In the genomic region with DNA sequence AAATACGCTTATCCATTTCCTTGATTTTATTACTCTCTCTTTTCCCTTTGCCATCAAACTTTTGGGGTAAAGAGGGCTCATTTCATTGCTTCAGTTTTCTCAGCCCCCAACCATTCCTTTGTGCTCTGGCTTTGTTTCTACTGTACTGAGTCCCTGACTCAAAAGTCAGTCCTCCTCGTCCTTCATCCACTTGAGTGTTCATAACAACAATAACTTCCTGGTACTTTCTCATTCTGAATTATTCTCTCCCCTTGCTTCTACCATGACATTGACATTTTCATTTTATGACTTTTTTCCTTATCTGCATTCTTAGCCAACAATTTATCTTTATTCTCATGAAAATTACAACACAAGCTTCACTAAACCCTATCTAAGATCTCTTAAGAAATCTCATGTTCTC, we compare ENCODE assay signal across 22 cellular contexts. TPM values are rescaled to one million over a fixed set of nuclear protein-coding genes. Genes with fewer than 3 reads are reported as not detected.
DNase-seq lines count a peak whose midpoint lies in the region; ATAC-seq, FAIRE-seq and TF ChIP-seq lines count a peak whose summit lies in the region.
"Had no signal": no experiment of that assay in that cellular context is flagged by ENCODE, and none has a peak within 500 bp of the region (broad histone marks: within the 10 kb centered on the region; RNA-seq: fewer than 3 reads in every experiment).

No MANE protein-coding gene starts in this region.

- no peak overlapping the region for H3K4ac ChIP-seq in mesenchymal stem cell (ENCODE audit: low read depth in 1 of 2, low read length in 2 of 2)

- no peak for FAIRE-seq in K562 (lab: Jason Lieb, UNC)

- H3K4me3 Mint-ChIP-seq in osteocyte (ENCODE audit: unreplicated experiment) = no peak overlapping the region

- H4K20me1 ChIP-seq in OCI-LY7 (ENCODE audit: insufficient read depth, low read length) (no peaks in the 10 kb centered on the region), K562 (replicated peaks; ENCODE audit: control insufficient read depth, insufficient read depth, low read length) (no peaks in the 10 kb centered on the region)

- H3K4me3 ChIP-seq in OCI-LY7 (ENCODE audit: low read depth, low read length, poor library complexity, severe bottlenecking) (peak overlapping the region; percentile 62), SK-N-MC (peak overlapping the region; percentile 73), K562 (peak overlapping the region; percentile 27), mucosa of rectum (ENCODE audit: low read length in 2 of 2) (peak overlapping the region; percentile 0 to 51), mesenchymal stem cell (ENCODE audit: insufficient read depth in 1 of 2, low read depth in 1 of 2, low read length in 2 of 2) (no peak overlapping the region)
- H3K4me3 ChIP-seq: SJCRH30 had no signal

- H3K4me1 ChIP-seq in OCI-LY7 (ENCODE audit: insufficient read depth, low read length, poor library complexity, severe bottlenecking) (peaks cover 36% of the 10 kb centered on the region), K562 (replicated peaks in 1 of 2; ENCODE audit: control insufficient read depth in 2 of 2, insufficient read depth in 2 of 2, low read length in 2 of 2) (peaks cover 7 to 17% of the 10 kb centered on the region in 2 experiments; a peak in 4 of 5 replicates), mucosa of rectum (ENCODE audit: control insufficient read depth in 2 of 2, insufficient read depth in 2 of 2, low read length in 2 of 2) (peaks cover 0 to 8% of the 10 kb centered on the region in 2 donors), mesenchymal stem cell (ENCODE audit: control insufficient read depth, insufficient read depth, low read depth, low read length) (no peaks in the 10 kb centered on the region)
- H3K4me1 ChIP-seq: SJCRH30 had no signal

- H3K27me3 ChIP-seq in K562 (ENCODE audit: control insufficient read depth in 2 of 2, insufficient read depth in 2 of 2, low read length in 2 of 2) (no peaks in the 10 kb centered on the region), mucosa of rectum (ENCODE audit: control insufficient read depth in 2 of 2, insufficient read depth in 2 of 2, low read length in 2 of 2) (no peaks in the 10 kb centered on the region), mesenchymal stem cell (ENCODE audit: control insufficient read depth in 1 of 2, insufficient read depth in 1 of 2, low read length in 2 of 2) (no peaks in the 10 kb centered on the region)
- H3K27me3 ChIP-seq: SJCRH30 had no signal

- POLR2A ChIA-PET in OCI-LY7 (lab: Charles Lee) = interaction anchor here (1.7 to 3.0 kb wide), 2 partner anchors 10 to 11 kb away, joined by 4 to 24 read pairs; a partner anchor contains a TSS
- POLR2A ChIA-PET in K562 (lab: Yijun Ruan, JAX) = interaction anchor here (0.6 to 1.5 kb wide), 3 partner anchors 9 to 14 kb away, joined by 4 to 8 read pairs (median 4); no protein-coding TSS in a partner anchor

- no peak for TF ChIP-seq RAD21 in K562 (CRISPR knock-in tag; conservative IDR thresholded peaks at IDR 0.05 in 1 of 2, IDR thresholded peaks at IDR 0.05 in 1 of 2)

- peak; percentile 55 for ATAC-seq in K562
- ATAC-seq in GM19467 (IDR thresholded peaks at IDR 0.05; ENCODE audit: unreplicated experiment) = no peak
- ATAC-seq in GM21576 (IDR thresholded peaks at IDR 0.05; ENCODE audit: unreplicated experiment) = no peak
- ATAC-seq: HCT116, Panc1 had no signal

- H3K79me2 ChIP-seq in OCI-LY7 (ENCODE audit: insufficient read depth, low read depth, low read length) = no peaks in the 10 kb centered on the region
- H3K79me2 ChIP-seq in K562 (ENCODE audit: control insufficient read depth, insufficient read depth, low read length) = peaks cover 55% of the 10 kb centered on the region

- H3K27ac ChIP-seq in OCI-LY7 (ENCODE audit: low read depth, low read length, poor library complexity, severe bottlenecking) (no peak overlapping the region), SK-N-MC (0 out of 2 replicates have a peak overlapping the region, but pooled peaks have one; percentile 14), K562 (ENCODE audit: extremely low read depth, low read depth, low read length) (peak overlapping the region; percentile 86; the same call in 2 of the 3 replicates), mucosa of rectum (ENCODE audit: low read depth in 2 of 2, low read length in 2 of 2) (no peak overlapping the region), mesenchymal stem cell (ENCODE audit: low read length, poor library complexity, severe bottlenecking) (no peak overlapping the region)
- H3K27ac ChIP-seq: SJCRH30 had no signal

- H3K27me3 Mint-ChIP-seq in osteocyte (ENCODE audit: unreplicated experiment) = peaks cover 18% of the 10 kb centered on the region

- H3K36me3 ChIP-seq in OCI-LY7 (ENCODE audit: insufficient read depth, low read length) (no peaks in the 10 kb centered on the region; the same call in 1 of the 2 replicates), SK-N-MC (ENCODE audit: insufficient read depth, low read length) (peaks cover 3% of the 10 kb centered on the region; the same call in 1 of the 2 replicates), K562 (ENCODE audit: control insufficient read depth, insufficient read depth, low read length) (peaks cover 8% of the 10 kb centered on the region; the same call in 2 of the 3 replicates), mucosa of rectum (ENCODE audit: control insufficient read depth in 2 of 2, insufficient read depth in 2 of 2, low read length in 2 of 2) (no peaks in the 10 kb centered on the region), mesenchymal stem cell (ENCODE audit: control insufficient read depth in 1 of 2, insufficient read depth in 2 of 2, low read depth in 1 of 2, low read length in 2 of 2) (no peaks in the 10 kb centered on the region)
- H3K36me3 ChIP-seq: SJCRH30 had no signal

- WGBS in K562 (ENCODE audit: insufficient coverage, low coverage, missing lambda C conversion rate) = 0% methylated on average over 2 of the region's 2 CpGs
- WGBS in mesenchymal stem cell = 68% methylated on average over 2 of the region's 2 CpGs

- H2BK5ac ChIP-seq in mesenchymal stem cell (ENCODE audit: low read depth, low read length, poor library complexity, severe bottlenecking) = no peak overlapping the region

- no peak overlapping the region for H3K18ac ChIP-seq in mesenchymal stem cell (ENCODE audit: low read depth in 1 of 2, low read length in 2 of 2)

- no peak for TF ChIP-seq EP300 in K562 (IDR thresholded peaks at IDR 0.05; ENCODE audit: low read length)

- no peak overlapping the region for H2AK5ac ChIP-seq in mesenchymal stem cell (ENCODE audit: low read length, severe bottlenecking)

- TF ChIP-seq CTCF in OCI-LY7 (conservative IDR thresholded peaks at IDR 0.05; ENCODE audit: low read length) (no peak), K562 (IDR thresholded peaks at IDR 0.05 in 2 of 3, conservative IDR thresholded peaks at IDR 0.05 in 1 of 3; ENCODE audit: insufficient read depth in 2 of 3, low read depth in 1 of 3, low read length in 3 of 3) (no peak), osteocyte (IDR thresholded peaks at IDR 0.05) (no peak)

- no peak overlapping the region for H4K91ac ChIP-seq in mesenchymal stem cell (ENCODE audit: low read length)

- no peak overlapping the region for H3K23ac ChIP-seq in mesenchymal stem cell (ENCODE audit: low read length in 2 of 2)

- H2BK15ac ChIP-seq in mesenchymal stem cell (ENCODE audit: low read depth, poor library complexity, severe bottlenecking) = no peak overlapping the region

- no peaks in the 10 kb centered on the region for H3K9me1 ChIP-seq in K562 (ENCODE audit: control insufficient read depth, insufficient read depth, low read length)

- H2AFZ ChIP-seq in OCI-LY7 (ENCODE audit: low read length) = peak overlapping the region; percentile 81
- H2AFZ ChIP-seq in K562 (ENCODE audit: low read depth, low read length) = peak overlapping the region; percentile 71
- no peak overlapping the region for H2AFZ ChIP-seq in mesenchymal stem cell (ENCODE audit: low read depth, low read length)

- H3K4me2 ChIP-seq in OCI-LY7 (ENCODE audit: low read length) (peak overlapping the region; percentile 60), K562 (ENCODE audit: insufficient read depth, low read length) (peak overlapping the region; percentile 62), mesenchymal stem cell (ENCODE audit: low read length, poor library complexity, severe bottlenecking) (no peak overlapping the region)

- CTCF ChIA-PET in OCI-LY7 (lab: Charles Lee; ENCODE audit: unreplicated experiment) = no interaction called here
- CTCF ChIA-PET in K562 (lab: Yijun Ruan, JAX; ENCODE audit: low intra/inter-chr PET ratio) = no interaction called here

- in situ Hi-C loops in K562 (cut with MboI) = loop anchor here (25.0 kb wide), 1 partner anchor 1174 kb away; a partner anchor contains a TSS

- intact Hi-C loops in OCI-LY7 (cut with micrococcal nuclease; ENCODE audit: unreplicated experiment) = no loop called here
- intact Hi-C loops in K562 (cut with micrococcal nuclease) = no loop called here

- DNase-seq in OCI-LY7 (ENCODE audit: low spot score) (peak; percentile 35), SK-N-MC (ENCODE audit: low read depth, low spot score) (no peak), K562 (ENCODE audit: extremely low read depth in 1 of 4, low spot score in 3 of 4) (peak in 1 of 4 experiments; percentile 34), mesenchymal stem cell (no peak), osteocyte (ENCODE audit: extremely low spot score, unreplicated experiment) (no peak)
- DNase-seq: ACHN, C1 segment of cervical spinal cord, DMS79, GOT3, MM.1S, NCI-H1092, NCI-H146, NCI-H2029 treated with DMSO at 0.1 percent for 48 hours, NCI-H2171, NCI-H526, SJCRH30 had no signal

- H2BK120ac ChIP-seq in mesenchymal stem cell (ENCODE audit: low read depth, low read length) = no peak overlapping the region

- H3K9me2 ChIP-seq in OCI-LY7 (ENCODE audit: insufficient read depth, low read length) = no peaks in the 10 kb centered on the region

- H3K9me3 Mint-ChIP-seq in osteocyte (ENCODE audit: unreplicated experiment) = no peaks in the 10 kb centered on the region

- H3K9me3 ChIP-seq in OCI-LY7 (ENCODE audit: low read length) (no peaks in the 10 kb centered on the region), SK-N-MC (ENCODE audit: low read depth, low read length) (no peaks in the 10 kb centered on the region), K562 (replicated peaks; ENCODE audit: control insufficient read depth, insufficient read depth, low read depth, low read length) (peaks cover 2% of the 10 kb centered on the region; the same call in 1 of the 2 replicates), mucosa of rectum (ENCODE audit: control insufficient read depth in 2 of 2, low read length in 2 of 2) (no peaks in the 10 kb centered on the region), mesenchymal stem cell (ENCODE audit: control insufficient read depth, low read length) (no peaks in the 10 kb centered on the region)
- H3K9me3 ChIP-seq: SJCRH30 had no signal

- H2BK12ac ChIP-seq in mesenchymal stem cell (ENCODE audit: low read length in 2 of 2) = no peak overlapping the region

- no peak overlapping the region for H3K27ac Mint-ChIP-seq in osteocyte (ENCODE audit: unreplicated experiment)

- H3K4me1 Mint-ChIP-seq in osteocyte (ENCODE audit: unreplicated experiment) = peaks cover 15% of the 10 kb centered on the region

- no TSS peak for BruUV-seq in OCI-LY7 (replicated peaks; lab: Mats Ljungman, UMichigan)
- no TSS peak for BruUV-seq in K562 (replicated peaks; lab: Mats Ljungman, UMichigan)

- H3K9ac ChIP-seq in SK-N-MC (ENCODE audit: insufficient read length) = peak overlapping the region; percentile 61
- peak overlapping the region in 1 of 2 experiments; percentile 76; a peak in 2 of 4 replicates for H3K9ac ChIP-seq in K562 (ENCODE audit: insufficient read depth in 1 of 2, low read depth in 2 of 2, low read length in 2 of 2)
- no peak overlapping the region for H3K9ac ChIP-seq in mucosa of rectum (ENCODE audit: low read depth in 1 of 2, low read length in 2 of 2)
- H3K9ac ChIP-seq in mesenchymal stem cell (ENCODE audit: low read length) = no peak overlapping the region

- no peak for TF ChIP-seq POLR2A in K562 (conservative IDR thresholded peaks at IDR 0.05)

- H3K14ac ChIP-seq in mesenchymal stem cell (ENCODE audit: low read length in 2 of 2) = no peak overlapping the region

- H3K79me1 ChIP-seq in mesenchymal stem cell (replicated peaks; ENCODE audit: low read length, poor library complexity, severe bottlenecking) = no peaks in the 10 kb centered on the region

- H3K36me3 Mint-ChIP-seq in osteocyte (ENCODE audit: unreplicated experiment) = no peaks in the 10 kb centered on the region

- no peak overlapping the region for H4K8ac ChIP-seq in mesenchymal stem cell (ENCODE audit: low read length)

RNA-seq across cellular contexts. Expression of a gene that starts 0.9 kb away (rescaled TPM):
- total RNA-seq in OCI-LY7 (2014; rRNA removed; shearing (Covaris generic)) = 2.3 and 2.7 TPM in 2 replicates
- total RNA-seq in OCI-LY7 (2022) = 1.3 and 1.8 TPM in 2 replicates
- total RNA-seq in K562 (2011; cell fraction: chromatin; rRNA removed; ENCODE audit: low replicate concordance) = 51.5 and 84.3 TPM in 2 replicates
- total RNA-seq in K562 (2011; cell fraction: nucleolus; rRNA removed) = 30.4 and 31.7 TPM in 2 replicates
- 43.2 and 48.7 TPM in 2 replicates for total RNA-seq in K562 (2011; cell fraction: nucleoplasm; rRNA removed)
- 14.0 and 18.5 TPM in 2 replicates for total RNA-seq in K562 (2014; rRNA removed)
- 27.1 and 27.9 TPM in 2 replicates for total RNA-seq in K562 (2014; rRNA removed; fragmentation: Illumina TruSeq; extraction: Trizol)
- 20.7 and 23.0 TPM in 2 replicates for total RNA-seq in K562 (2015; rRNA removed; fragmentation: Illumina TruSeq; extraction: Trizol)
- total RNA-seq in K562 (2021) = 17.7 and 22.3 TPM in 2 replicates
- polyA plus RNA-seq in K562 (2011; rRNA removed) = 21.6 and 32.8 TPM in 2 replicates
- polyA plus RNA-seq in K562 (2011; cell fraction: cytosol; rRNA removed) = 7.3 and 11.4 TPM in 2 replicates
- polyA plus RNA-seq in K562 (2011; cell fraction: nucleus; rRNA removed) = 26.8 and 29.1 TPM in 2 replicates
- polyA plus RNA-seq in K562 (2012) = 14.6 and 15.7 TPM in 2 replicates
- polyA plus RNA-seq in K562 (2014; fragmentation: Illumina TruSeq; extraction: Trizol) = 18.1 and 21.6 TPM in 2 replicates
- polyA plus RNA-seq in K562 (2014; fragmentation: Nextera tagmentation; extraction: Ambion mirVana) = 10 to 100 TPM; 15.1 to 23.5 TPM
- polyA plus RNA-seq in K562 (2014; rRNA removed) = 17.4 and 17.8 TPM in 2 replicates
- 36.6 and 42.0 TPM in 2 replicates for polyA minus RNA-seq in K562 (2011; rRNA and poly(A)+ RNA removed)
- 4.6 and 9.1 TPM in 2 replicates for polyA minus RNA-seq in K562 (2011; cell fraction: cytosol; rRNA and poly(A)+ RNA removed)
- 22.2 and 36.7 TPM in 2 replicates for polyA minus RNA-seq in K562 (2011; cell fraction: nucleus; rRNA and poly(A)+ RNA removed)
- polyA plus RNA-seq in mesenchymal stem cell (2013, experiment 1 of 2) = 0.06 TPM
- not detected for polyA plus RNA-seq in mesenchymal stem cell (2013, experiment 2 of 2)
- total RNA-seq in osteocyte = not detected in 2 replicates
- total RNA-seq: LHCN-M2 had no signal

RNA-seq across cellular contexts. Expression of a gene that starts 10.0 kb away (rescaled TPM):
- 28.2 and 30.2 TPM in 2 replicates for total RNA-seq in OCI-LY7 (2014; rRNA removed; shearing (Covaris generic))
- total RNA-seq in OCI-LY7 (2022) = 34.2 and 39.9 TPM in 2 replicates
- total RNA-seq in K562 (2011; cell fraction: chromatin; rRNA removed; ENCODE audit: low replicate concordance) = 76.0 and 208 TPM in 2 replicates
- 27.5 and 37.9 TPM in 2 replicates for total RNA-seq in K562 (2011; cell fraction: nucleolus; rRNA removed)
- 64.8 and 77.9 TPM in 2 replicates for total RNA-seq in K562 (2011; cell fraction: nucleoplasm; rRNA removed)
- 19.7 and 20.5 TPM in 2 replicates for total RNA-seq in K562 (2014; rRNA removed)
- 37.1 and 38.5 TPM in 2 replicates for total RNA-seq in K562 (2014; rRNA removed; fragmentation: Illumina TruSeq; extraction: Trizol)
- total RNA-seq in K562 (2015; rRNA removed; fragmentation: Illumina TruSeq; extraction: Trizol) = 34.6 and 40.3 TPM in 2 replicates
- total RNA-seq in K562 (2021) = 27.1 and 27.2 TPM in 2 replicates
- polyA plus RNA-seq in K562 (2011; rRNA removed) = 61.2 and 66.2 TPM in 2 replicates
- 15.9 and 32.1 TPM in 2 replicates for polyA plus RNA-seq in K562 (2011; cell fraction: cytosol; rRNA removed)
- polyA plus RNA-seq in K562 (2011; cell fraction: nucleus; rRNA removed) = 111 and 216 TPM in 2 replicates
- 12.4 and 12.6 TPM in 2 replicates for polyA plus RNA-seq in K562 (2012)
- polyA plus RNA-seq in K562 (2014; fragmentation: Illumina TruSeq; extraction: Trizol) = 24.0 and 28.6 TPM in 2 replicates
- polyA plus RNA-seq in K562 (2014; fragmentation: Nextera tagmentation; extraction: Ambion mirVana) = 10 to 100 TPM; 13.7 to 20.0 TPM
- 22.8 and 25.2 TPM in 2 replicates for polyA plus RNA-seq in K562 (2014; rRNA removed)
- polyA minus RNA-seq in K562 (2011; rRNA and poly(A)+ RNA removed) = 83.5 and 98.6 TPM in 2 replicates
- polyA minus RNA-seq in K562 (2011; cell fraction: cytosol; rRNA and poly(A)+ RNA removed) = 21.8 and 27.6 TPM in 2 replicates
- 58.7 and 124 TPM in 2 replicates for polyA minus RNA-seq in K562 (2011; cell fraction: nucleus; rRNA and poly(A)+ RNA removed)
- 14.4 TPM for polyA plus RNA-seq in mesenchymal stem cell (2013, experiment 1 of 2)
- 14.6 TPM for polyA plus RNA-seq in mesenchymal stem cell (2013, experiment 2 of 2)
- 30.6 and 33.3 TPM in 2 replicates for total RNA-seq in osteocyte

Comparison
In these comparisons a context has a peak if more than half of its experiments do, and no peak if none do; other contexts are left out.
1. H3K27ac ChIP-seq: peak in SK-N-MC (single experiment) and K562 (single experiment); none in OCI-LY7 (single experiment), mucosa of rectum (0 of 2) and mesenchymal stem cell (single experiment).
2. H3K4me3 ChIP-seq: peak in OCI-LY7 (single experiment), SK-N-MC (single experiment), K562 (single experiment) and mucosa of rectum (2 of 2); none in mesenchymal stem cell (0 of 2).
3. RNA of a gene that starts 0.9 kb away (total RNA-seq): 14.0 to 84.3 TPM in K562; 1.3 to 2.7 TPM in OCI-LY7 and not detected in osteocyte; every median in the first group is over 4 times any median in the second.